Comparison of ENCODE assay signal across 24 cellular contexts in genomic region chr2:66675596-66675995, GRCh38.
"Had no signal": no experiment of that assay in that cellular context is flagged by ENCODE, and none has a peak within 500 bp of the region (broad histone marks: within the 10 kb centered on the region; RNA-seq: fewer than 3 reads in every experiment).

No MANE protein-coding gene starts in this region.

- H3K36me3 Mint-ChIP-seq: immature natural killer cell, natural killer cell, neural progenitor cell had no signal

- DNase-seq: dorsolateral prefrontal cortex; effector CD4-positive, alpha-beta T cell; hypothalamus; immature natural killer cell; islet precursor cell; kidney glomerular epithelial cell; left colon; left ventricle myocardium superior; lower lobe of right lung; natural killer cell; stimulated activated CD4-positive, alpha-beta T cell treated with anti-CD3 and anti-CD28 coated beads, Interleukin-12 subunit alpha, Interleukin-12 subunit beta, amount 100 ng/mL, for 4 hours; stimulated activated CD4-positive, alpha-beta T cell treated with anti-CD3 and anti-CD28 coated beads, Interleukin-1b, Interleukin-23, amount 100 ng/mL, for 48 hours; stimulated activated CD4-positive, alpha-beta T cell treated with anti-CD3 and anti-CD28 coated beads, Interleukin-4, amount 100 ng/mL, for 1 hour; stimulated activated CD8-positive, alpha-beta memory T cell treated with anti-CD3 and anti-CD28 coated beads, Interleukin-4, amount 100 ng/mL, for 48 hours; stimulated activated naive CD4-positive, alpha-beta T cell; stimulated activated naive CD8-positive, alpha-beta T cell treated with anti-CD3 and anti-CD28 coated beads, Interleukin-15, amount 100 ng/mL, for 72 hours; thyroid gland; trophoblast cell had no signal

- H3K36me3 ChIP-seq: lower lobe of right lung, neural progenitor cell, prostate gland, right atrium auricular region, thyroid gland, vagina had no signal

- H3K27me3 ChIP-seq: neural progenitor cell, right atrium auricular region, thyroid gland, vagina had no signal

- H3K27ac ChIP-seq: dorsolateral prefrontal cortex, lower lobe of right lung, neural progenitor cell, prostate gland, right atrium auricular region, thyroid gland, vagina had no signal

- H3K27ac Mint-ChIP-seq: immature natural killer cell; natural killer cell; neural progenitor cell; stimulated activated naive CD8-positive, alpha-beta T cell treated with anti-CD3 and anti-CD28 coated beads, Interleukin-15, amount 100 ng/mL, for 72 hours had no signal

- H3K4me2 ChIP-seq: neural progenitor cell, smooth muscle cell had no signal

- H3K4me1 Mint-ChIP-seq: immature natural killer cell; natural killer cell; stimulated activated naive CD8-positive, alpha-beta T cell treated with anti-CD3 and anti-CD28 coated beads, Interleukin-15, amount 100 ng/mL, for 72 hours had no signal

- H3K4me1 ChIP-seq: lower lobe of right lung, prostate gland, right atrium auricular region, thyroid gland, vagina had no signal

- ATAC-seq: left colon; left ventricle myocardium superior; lower lobe of right lung; natural killer cell; sciatic nerve; stimulated activated naive CD8-positive, alpha-beta T cell treated with anti-CD3 and anti-CD28 coated beads, Interleukin-15, amount 100 ng/mL, for 72 hours had no signal

- H2AFZ ChIP-seq: neural progenitor cell had no signal

- H3K9me3 Mint-ChIP-seq: neural progenitor cell had no signal

- H3K4me3 ChIP-seq: dorsolateral prefrontal cortex, lower lobe of right lung, neural progenitor cell, prostate gland, right atrium auricular region, smooth muscle cell, thyroid gland, vagina had no signal

- H3K27me3 Mint-ChIP-seq: stimulated activated naive CD8-positive, alpha-beta T cell treated with anti-CD3 and anti-CD28 coated beads, Interleukin-15, amount 100 ng/mL, for 72 hours had no signal

- H3K4me3 Mint-ChIP-seq: immature natural killer cell; natural killer cell; neural progenitor cell; stimulated activated naive CD8-positive, alpha-beta T cell treated with anti-CD3 and anti-CD28 coated beads, Interleukin-15, amount 100 ng/mL, for 72 hours had no signal
